8 cellular contexts compared by ENCODE assay signal in the genomic region with DNA sequence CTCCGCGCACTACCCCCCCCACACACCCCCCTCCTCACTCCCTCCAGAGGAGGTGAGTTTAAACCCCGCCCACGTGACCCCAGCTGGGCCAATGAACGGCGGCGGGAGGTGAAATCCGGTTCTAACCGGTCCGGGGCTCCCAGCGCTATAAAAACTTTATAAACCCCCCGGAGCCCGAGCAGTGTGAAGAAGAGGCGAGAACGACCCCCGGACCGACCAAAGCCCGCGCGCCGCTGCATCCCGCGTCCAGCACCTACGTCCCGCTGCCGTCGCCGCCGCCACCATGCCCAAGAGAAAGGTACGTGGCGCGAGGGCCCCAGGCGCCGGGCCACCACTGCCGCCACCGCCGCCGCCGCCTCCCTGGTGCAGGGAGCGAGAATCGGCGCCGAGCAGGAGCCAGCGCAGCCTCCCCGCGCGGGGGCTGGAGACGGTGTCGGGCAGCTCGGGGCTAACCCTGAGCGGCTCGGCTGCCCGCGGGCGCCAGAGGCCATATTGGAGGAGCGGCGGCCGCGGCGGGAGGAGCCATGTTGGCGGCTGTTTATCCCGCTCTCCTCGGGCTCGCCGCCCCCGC. TPM values are rescaled to one million over a fixed set of nuclear protein-coding genes. Genes with fewer than 3 reads are reported as not detected.
DNase-seq lines count a peak whose midpoint lies in the region; ATAC-seq and TF ChIP-seq lines count a peak whose summit lies in the region.

A gene (plus strand): TSS at position 111 of the 571 bp plus-strand sequence. CDS start 173 bp downstream, at position 284.

- H3K9me3 Mint-ChIP-seq in H9 = no peaks in the 10 kb centered on the region
- no peaks in the 10 kb centered on the region for H3K9me3 Mint-ChIP-seq in activated naive CD4-positive, alpha-beta T cell treated with anti-CD3 and anti-CD28 coated beads, Interleukin-2, amount 50 U/mL, for 24 hours

- no peak within 1 kb of the TSS for H3K56ac ChIP-seq in H9 (ENCODE audit: insufficient read length, low read depth, low read length)

- peaks cover 4% of the 10 kb centered on the region; the same call in 1 of the 2 replicates for H3K79me2 ChIP-seq in H9 (ENCODE audit: insufficient read depth, low read length)

- H3K9me3 ChIP-seq in H9 (ENCODE audit: control insufficient read depth, low read depth, low read length) = no peaks in the 10 kb centered on the region
- no peaks in the 10 kb centered on the region for H3K9me3 ChIP-seq in MG63
- no peaks in the 10 kb centered on the region for H3K9me3 ChIP-seq in suprapubic skin

- peak within 1 kb of the TSS; percentile 94 for H3K4me2 ChIP-seq in H9 (ENCODE audit: insufficient read depth, insufficient read length, low read length)

- H3K14ac ChIP-seq in H9 (ENCODE audit: insufficient read depth, low read length) = peak within 1 kb of the TSS; percentile 100

- H3K4me1 Mint-ChIP-seq in H9 = peaks cover 31 to 43% of the 10 kb centered on the region in 2 experiments
- peaks cover 46% of the 10 kb centered on the region for H3K4me1 Mint-ChIP-seq in activated naive CD4-positive, alpha-beta T cell treated with anti-CD3 and anti-CD28 coated beads, Interleukin-2, amount 50 U/mL, for 24 hours

- peak within 1 kb of the TSS; percentile 88 to 90 for H3K4me3 Mint-ChIP-seq in H9
- H3K4me3 Mint-ChIP-seq in activated naive CD4-positive, alpha-beta T cell treated with anti-CD3 and anti-CD28 coated beads, Interleukin-2, amount 50 U/mL, for 24 hours = peak within 1 kb of the TSS; percentile 93

- peaks cover 45 to 67% (median 66%) of the 10 kb centered on the region in 3 experiments for H3K36me3 Mint-ChIP-seq in H9 (ENCODE audit: insufficient read depth in 1 of 3, low read depth in 3 of 3)
- peaks cover 17% of the 10 kb centered on the region for H3K36me3 Mint-ChIP-seq in activated naive CD4-positive, alpha-beta T cell treated with anti-CD3 and anti-CD28 coated beads, Interleukin-2, amount 50 U/mL, for 24 hours

- H3K27me3 Mint-ChIP-seq in H9 (ENCODE audit: low read depth) = no peaks in the 10 kb centered on the region; the same call in 1 of the 2 replicates
- H3K27me3 Mint-ChIP-seq in activated naive CD4-positive, alpha-beta T cell treated with anti-CD3 and anti-CD28 coated beads, Interleukin-2, amount 50 U/mL, for 24 hours = no peaks in the 10 kb centered on the region

- H3K23ac ChIP-seq in H9 (ENCODE audit: insufficient read length, low read depth, low read length) = no peak within 1 kb of the TSS

- H2BK20ac ChIP-seq in H9 (ENCODE audit: low read depth, low read length, poor library complexity, severe bottlenecking) = no peak within 1 kb of the TSS

- H3K23me2 ChIP-seq in H9 (ENCODE audit: insufficient read length, low read depth, low read length, poor library complexity, severe bottlenecking) = peaks cover 10% of the 10 kb centered on the region

- H3K27ac Mint-ChIP-seq in H9 = peak within 1 kb of the TSS; percentile 96 to 99 (median 99)
- peak within 1 kb of the TSS; percentile 95 for H3K27ac Mint-ChIP-seq in activated naive CD4-positive, alpha-beta T cell treated with anti-CD3 and anti-CD28 coated beads, Interleukin-2, amount 50 U/mL, for 24 hours

- no peak within 1 kb of the TSS for H4K91ac ChIP-seq in H9 (ENCODE audit: insufficient read length, low read depth, low read length)

- ATAC-seq in omental fat pad (ENCODE audit: low FRiP score) = peak; percentile 67

- H3K27me3 ChIP-seq in H9 (ENCODE audit: insufficient read depth, low read length) (no peaks in the 10 kb centered on the region), MG63 (no peaks in the 10 kb centered on the region), suprapubic skin (no peaks in the 10 kb centered on the region)

- H2BK12ac ChIP-seq in H9 (ENCODE audit: insufficient read length, low read depth, low read length) = peak within 1 kb of the TSS; percentile 92

- no peaks in the 10 kb centered on the region for H4K20me1 ChIP-seq in H9 (ENCODE audit: control insufficient read depth, insufficient read depth, insufficient read length)

- peaks cover 48% of the 10 kb centered on the region for H3K36me3 ChIP-seq in MG63
- H3K36me3 ChIP-seq in suprapubic skin = peaks cover 32% of the 10 kb centered on the region

- no peak within 1 kb of the TSS for H4K5ac ChIP-seq in H9 (ENCODE audit: insufficient read length, low read depth, low read length)

- TF ChIP-seq CTCF in H9 (conservative IDR thresholded peaks at IDR 0.05) (no peak), omental fat pad (IDR thresholded peaks at IDR 0.05) (no peak), suprapubic skin (IDR thresholded peaks at IDR 0.05) (no peak)

- peak within 1 kb of the TSS; percentile 90 for H2BK120ac ChIP-seq in H9 (ENCODE audit: low read depth, low read length, poor library complexity, severe bottlenecking)

- H2AFZ ChIP-seq in H9 (ENCODE audit: low read length) = no peak within 1 kb of the TSS

- no peaks in the 10 kb centered on the region; the same call in 1 of the 2 replicates for H3K4me1 ChIP-seq in H9 (ENCODE audit: insufficient read depth, low read length)
- H3K4me1 ChIP-seq in suprapubic skin = peaks cover 56% of the 10 kb centered on the region

- H3T11ph ChIP-seq in H9 (ENCODE audit: low read length) = no peak within 1 kb of the TSS

- H2BK5ac ChIP-seq in H9 (ENCODE audit: insufficient read length, low read length) = peak within 1 kb of the TSS; percentile 32

- H3K27ac ChIP-seq in H9 (ENCODE audit: insufficient read length, low read depth, low read length) = peak within 1 kb of the TSS; percentile 61
- peak within 1 kb of the TSS; percentile 99 for H3K27ac ChIP-seq in suprapubic skin

- peak within 1 kb of the TSS; percentile 99 for H3K18ac ChIP-seq in H9 (ENCODE audit: insufficient read length, low read depth, low read length)

- no peak within 1 kb of the TSS for H4K8ac ChIP-seq in H9 (replicated peaks; ENCODE audit: insufficient read length, low read depth, low read length)

- DNase-seq in GM03348 (ENCODE audit: low spot score) (peak; percentile 92), H9 (peak; percentile 88), MG63 (peak; percentile 91), SKM-1 (lab: John Stamatoyannopoulos, UW; ENCODE audit: unreplicated experiment) (peak; percentile 98), glomerular visceral epithelial cell (ENCODE audit: extremely low spot score) (peak; percentile 92), omental fat pad (ENCODE audit: low spot score) (peak; percentile 77), suprapubic skin (ENCODE audit: low spot score in 2 of 2) (peak; percentile 94 to 96)

- H3K79me1 ChIP-seq in H9 (ENCODE audit: insufficient read depth, low read depth, low read length, poor library complexity, severe bottlenecking) = no peaks in the 10 kb centered on the region

- peak within 1 kb of the TSS; percentile 92 for H3K9ac ChIP-seq in H9 (ENCODE audit: extremely low read depth, insufficient read length, low read length)

- TF ChIP-seq POLR2A in suprapubic skin (IDR thresholded peaks at IDR 0.05) = peak in 1 of 2 donors; percentile 54

- H3K4me3 ChIP-seq in MG63 = peak within 1 kb of the TSS; percentile 99
- peak within 1 kb of the TSS; percentile 70 for H3K4me3 ChIP-seq in suprapubic skin

- WGBS in H9 (ENCODE audit: extremely low coverage, insufficient read length, low lambda C conversion rate) = no CpG with 5 or more reads among the region's 66 CpGs
- WGBS in suprapubic skin = 0% methylated on average over 23 of the region's 66 CpGs

- no peak within 1 kb of the TSS for H2AK5ac ChIP-seq in H9 (ENCODE audit: insufficient read length, low read length)

- no peak for TF ChIP-seq EP300 in suprapubic skin (IDR thresholded peaks at IDR 0.05)

- no peak within 1 kb of the TSS; the same call in 1 of the 2 replicates for H3K4ac ChIP-seq in H9 (ENCODE audit: low read depth, low read length)

- H2BK15ac ChIP-seq in H9 (ENCODE audit: low read depth, low read length) = no peak within 1 kb of the TSS

RNA-seq across cellular contexts. Expression of the gene that starts here (rescaled TPM):
- 622 and 626 TPM in 2 replicates for total RNA-seq in H9 (2021)
- total RNA-seq in MG63 (2014; rRNA removed; shearing (Covaris generic); ENCODE audit: low replicate concordance) = 568 and 802 TPM in 2 replicates
- 100 to 1,000 TPM; 108 to 161 (median 121) TPM for total RNA-seq in omental fat pad
- 100 to 1,000 TPM; 101 to 194 (median 146) TPM for total RNA-seq in suprapubic skin

Comparison
In these comparisons a context has a peak if more than half of its experiments do, and no peak if none do; other contexts are left out.
1. Peak in every context shown above with its lines: DNase-seq, ATAC-seq, H3K4me3 ChIP-seq and H3K27ac ChIP-seq.